In the genomic region with DNA sequence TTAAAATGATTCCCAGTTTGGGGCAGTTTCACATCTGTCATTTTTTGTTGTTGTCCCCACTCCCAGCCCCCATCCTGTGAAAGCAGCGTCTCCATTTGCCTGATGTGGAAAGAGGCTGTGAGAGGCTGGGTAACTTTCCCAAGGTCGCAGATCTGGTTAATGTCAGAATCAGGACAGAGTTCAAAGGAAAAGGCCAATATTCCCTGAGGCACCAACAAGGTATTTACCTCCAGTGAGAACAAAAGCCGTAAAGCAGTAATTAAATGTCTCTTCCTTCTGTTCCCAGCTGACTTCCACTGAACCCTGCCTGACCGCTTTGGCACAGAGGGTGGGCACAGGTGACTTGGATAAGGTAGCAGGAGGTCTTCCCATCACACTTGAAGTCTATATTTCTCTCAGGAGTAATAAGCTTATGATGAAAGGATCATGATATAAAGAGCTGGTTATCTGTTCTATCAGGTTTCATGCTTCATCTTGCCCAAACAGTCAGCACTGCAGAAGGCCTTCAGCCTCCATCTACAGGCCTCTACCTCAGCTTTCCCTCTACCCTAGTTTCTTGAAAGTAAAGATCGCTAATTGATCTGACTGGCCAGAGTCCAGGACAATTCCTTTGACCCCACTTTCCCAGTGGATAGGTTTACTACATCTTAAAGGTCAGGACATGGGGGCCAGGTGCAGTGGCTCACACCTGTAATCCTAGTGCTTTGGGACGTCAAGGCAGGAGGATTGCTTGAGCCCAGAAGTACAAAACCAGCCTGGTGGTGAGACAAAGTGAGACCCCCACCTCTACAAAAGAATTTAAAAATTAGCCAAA, we compare ENCODE assay signal across 12 cellular contexts. TPM values are rescaled to one million over a fixed set of nuclear protein-coding genes. Genes with fewer than 3 reads are reported as not detected.
DNase-seq lines count a peak whose midpoint lies in the region; ATAC-seq, FAIRE-seq and TF ChIP-seq lines count a peak whose summit lies in the region.
"Had no signal": no experiment of that assay in that cellular context is flagged by ENCODE, and none has a peak within 500 bp of the region (broad histone marks: within the 10 kb centered on the region; RNA-seq: fewer than 3 reads in every experiment).

No MANE protein-coding gene starts in this region.

- H3F3A ChIP-seq in neural progenitor cell (ENCODE audit: low read depth): no peaks in the 10 kb centered on the region

- H3K27ac Mint-ChIP-seq in neural progenitor cell: no peak overlapping the region
- H3K27ac Mint-ChIP-seq: T-helper 1 cell treated with Interleukin-12 subunit alpha and Interleukin-12 subunit beta and Interleukin-4 antibody, amounts not matched to agents 30 μg/mL and 1 μg/mL, for 36 hours had no signal

- no peak for TF ChIP-seq POLR2A in adrenal gland (IDR thresholded peaks at IDR 0.05)

- no peaks in the 10 kb centered on the region for H3K79me2 ChIP-seq in neural progenitor cell (ENCODE audit: low read depth)

- H3K27ac ChIP-seq in adrenal gland (peak overlapping the region in 4 of 5 donors; percentile 33 to 87 (median 58)), kidney (ENCODE audit: low read depth in 2 of 2, low read length in 2 of 2) (peak overlapping the region; percentile 91 to 96), small intestine (ENCODE audit: low read depth in 1 of 2, low read length in 1 of 2) (peak overlapping the region; percentile 9 to 90), neural progenitor cell (no peak overlapping the region)

- ATAC-seq in HG02798 (IDR thresholded peaks at IDR 0.05; ENCODE audit: poor library complexity, unreplicated experiment): no peak
- ATAC-seq in sciatic nerve: no peak
- ATAC-seq in GM21717 (IDR thresholded peaks at IDR 0.05; ENCODE audit: unreplicated experiment): no peak

- H3K9ac ChIP-seq in kidney (ENCODE audit: low read length in 2 of 2) (peak overlapping the region in 1 of 2 donors; percentile 67), neural progenitor cell (no peak overlapping the region)

- H3K4me1 Mint-ChIP-seq in neural progenitor cell: peaks cover 47% of the 10 kb centered on the region

- H4K20me1 ChIP-seq in neural progenitor cell (ENCODE audit: low read depth): no peaks in the 10 kb centered on the region

- no peaks in the 10 kb centered on the region for H3K36me3 Mint-ChIP-seq in neural progenitor cell

- no peaks in the 10 kb centered on the region for H3K36me3 ChIP-seq in adrenal gland (replicated peaks in 1 of 2)
- H3K36me3 ChIP-seq in kidney (ENCODE audit: control insufficient read depth in 1 of 2, insufficient read depth in 2 of 2, low read length in 2 of 2): no peaks in the 10 kb centered on the region
- H3K36me3 ChIP-seq in small intestine (ENCODE audit: control insufficient read depth in 2 of 2, insufficient read depth in 2 of 2, low read length in 2 of 2): no peaks in the 10 kb centered on the region
- H3K36me3 ChIP-seq in neural progenitor cell: no peaks in the 10 kb centered on the region

- H3K9me3 Mint-ChIP-seq in neural progenitor cell: no peaks in the 10 kb centered on the region
- H3K9me3 Mint-ChIP-seq: activated T-helper 2 cell treated with anti-CD3 and anti-CD28 coated beads, Interferon-gamma antibody, Interleukin-2, Interleukin-4, amounts not matched to agents 10 μg/mL and 5 μg/mL and 100 μg/mL, durations not matched to agents 14 hours and 24 hours and 36 hours had no signal

- no peak overlapping the region for H3K4me2 ChIP-seq in neural progenitor cell

- DNase-seq in LoVo (ENCODE audit: low spot score) (peak; percentile 74), adrenal gland (peak in 1 of 7 donors; percentile 50), kidney (no peak), small intestine (peak; percentile 51), sciatic nerve (ENCODE audit: low spot score) (no peak), neural progenitor cell (ENCODE audit: low spot score) (no peak)

- peaks cover 10% of the 10 kb centered on the region for H3K27me3 Mint-ChIP-seq in neural progenitor cell (ENCODE audit: insufficient read depth, low read depth)

- TF ChIP-seq CTCF in adrenal gland (IDR thresholded peaks at IDR 0.05): no peak
- TF ChIP-seq CTCF in kidney (IDR thresholded peaks at IDR 0.05; ENCODE audit: borderline replicate concordance, extremely low read depth, insufficient read depth): no peak
- no peak for TF ChIP-seq CTCF in neural progenitor cell (IDR thresholded peaks at IDR 0.05)

- H3K4me3 ChIP-seq in adrenal gland (no peak overlapping the region), kidney (ENCODE audit: low read length in 2 of 2) (peak overlapping the region in 1 of 2 donors; percentile 3), small intestine (ENCODE audit: low read depth in 1 of 2, low read length in 2 of 2) (no peak overlapping the region), neural progenitor cell (no peak overlapping the region)

- no peak overlapping the region for H3K4me3 Mint-ChIP-seq in neural progenitor cell
- H3K4me3 Mint-ChIP-seq: T-helper 1 cell treated with Interleukin-12 subunit alpha and Interleukin-12 subunit beta and Interleukin-4 antibody, amounts not matched to agents 30 μg/mL and 1 μg/mL, for 36 hours had no signal

- H3K9me3 ChIP-seq in adrenal gland (replicated peaks in 1 of 3): no peaks in the 10 kb centered on the region
- H3K9me3 ChIP-seq in kidney (ENCODE audit: control insufficient read depth in 1 of 2, low read length in 2 of 2): no peaks in the 10 kb centered on the region
- no peaks in the 10 kb centered on the region for H3K9me3 ChIP-seq in small intestine (ENCODE audit: control insufficient read depth, low read depth)
- H3K9me3 ChIP-seq in neural progenitor cell (ENCODE audit: low read depth): no peaks in the 10 kb centered on the region

- 53 to 69% (median 61%) methylated on average over 6 of the region's 6 CpGs for WGBS in adrenal gland, 4 donors
- 17 to 58% (median 36%) methylated on average over 6 of the region's 6 CpGs for WGBS in small intestine, 3 donors

- FAIRE-seq in kidney (lab: Jason Lieb, UNC): no peak
- FAIRE-seq in small intestine (lab: Jason Lieb, UNC): no peak
- FAIRE-seq: G401.6, GM19239 had no signal

- H3K4me1 ChIP-seq in adrenal gland (replicated peaks in 1 of 2) (peaks cover 5 to 19% of the 10 kb centered on the region in 2 donors), kidney (ENCODE audit: control insufficient read depth in 1 of 2, insufficient read depth in 1 of 2, low read depth in 1 of 2, low read length in 2 of 2) (peaks cover 38 to 40% of the 10 kb centered on the region in 2 donors), small intestine (ENCODE audit: control insufficient read depth in 2 of 2, insufficient read depth in 1 of 2, low read depth in 1 of 2, low read length in 1 of 2) (peaks cover 3 to 5% of the 10 kb centered on the region in 2 donors), neural progenitor cell (peaks cover 27% of the 10 kb centered on the region)

- H3K27me3 ChIP-seq in adrenal gland (no peaks in the 10 kb centered on the region), small intestine (ENCODE audit: control insufficient read depth in 2 of 2, insufficient read depth in 2 of 2, low read length in 2 of 2) (no peaks in the 10 kb centered on the region), neural progenitor cell (no peaks in the 10 kb centered on the region)

- no peak overlapping the region for H2AFZ ChIP-seq in neural progenitor cell (replicated peaks)

- intact Hi-C loops in adrenal gland (cut with DNase I) (no loop called here), kidney (cut with DNase I) (no loop called here), sciatic nerve (cut with DNase I) (no loop called here)

RNA-seq across cellular contexts. Expression of a gene that starts 9.4 kb away (rescaled TPM):
- total RNA-seq in adrenal gland (not detected), kidney (not detected), sciatic nerve (not detected), neural progenitor cell (ENCODE audit: low replicate concordance) (not detected in 2 replicates)
- polyA plus RNA-seq in adrenal gland (under 1 TPM in 1 of 3 donors, not detected in 2; 0.27 TPM), kidney (ENCODE audit: insufficient read depth, low read depth, low replicate concordance) (not detected), small intestine (not detected)
- total RNA-seq: activated T-helper 2 cell treated with anti-CD3 and anti-CD28 coated beads, Interferon-gamma antibody, Interleukin-2, Interleukin-4, amounts not matched to agents 10 μg/mL and 5 μg/mL and 100 μg/mL, durations not matched to agents 14 hours and 24 hours and 36 hours had no signal

RNA-seq across cellular contexts. Expression of a gene that starts 45.0 kb away (rescaled TPM):
- total RNA-seq in adrenal gland (100 to 1,000 TPM; 286 to 562 (median 405) TPM), kidney (1,010 TPM), sciatic nerve (679 TPM), neural progenitor cell (ENCODE audit: low replicate concordance) (42.8 and 74.7 TPM in 2 replicates)
- polyA plus RNA-seq in adrenal gland (100 to 1,000 TPM in 2 of 3 donors, 10 to 100 TPM in 1; 59.5 to 465 (median 103) TPM), kidney (ENCODE audit: insufficient read depth, low read depth, low replicate concordance) (559 TPM), small intestine (100 to 1,000 TPM in 1 of 3 donors, 10 to 100 TPM in 2; 19.2 to 203 (median 30.0) TPM)

Comparison
In these comparisons a context has a peak if more than half of its experiments do, and no peak if none do; other contexts are left out.
1. DNase-seq: peak in LoVo (single experiment) and small intestine (single experiment); none in kidney (single experiment), sciatic nerve (single experiment) and neural progenitor cell (single experiment).